Comparison of ENCODE assay signal across 19 cellular contexts in genomic region chr17:27310548-27311110, GRCh38. TPM values are rescaled to one million over a fixed set of nuclear protein-coding genes. Genes with fewer than 3 reads are reported as not detected.
DNase-seq lines count a peak whose midpoint lies in the region; ATAC-seq and TF ChIP-seq lines count a peak whose summit lies in the region.
"Had no signal": no experiment of that assay in that cellular context is flagged by ENCODE, and none has a peak within 500 bp of the region (broad histone marks: within the 10 kb centered on the region; RNA-seq: fewer than 3 reads in every experiment).

No MANE protein-coding gene starts in this region.

- BruUV-seq in PC-3 (replicated peaks; lab: Mats Ljungman, UMichigan): no TSS peak

- intact Hi-C loops in lower lobe of right lung (cut with DNase I) (no loop called here), PC-3 (cut with micrococcal nuclease) (no loop called here)

- H3K9me3 ChIP-seq in lower lobe of right lung: no peaks in the 10 kb centered on the region
- no peaks in the 10 kb centered on the region for H3K9me3 ChIP-seq in PC-3 (ENCODE audit: low read length)

- H3K4me1 Mint-ChIP-seq in stimulated activated naive CD8-positive, alpha-beta T cell treated with anti-CD3 and anti-CD28 coated beads, Interleukin-15, amount 100 ng/mL, for 72 hours: no peaks in the 10 kb centered on the region

- no peaks in the 10 kb centered on the region for H3F3A ChIP-seq in PC-3 (ENCODE audit: low read length, unreplicated experiment)

- H3K4me3 ChIP-seq in LNCaP clone FGC (ENCODE audit: low read depth, low read length): no peak overlapping the region
- no peak overlapping the region for H3K4me3 ChIP-seq in lower lobe of right lung
- no peak overlapping the region for H3K4me3 ChIP-seq in PC-3 (ENCODE audit: low read length)

- CTCF ChIA-PET in PC-3 (lab: Charles Lee): no interaction called here

- no peak overlapping the region for H3K9ac ChIP-seq in PC-3 (ENCODE audit: low read length)

- no peak for TF ChIP-seq CTCF in LNCaP clone FGC (IDR thresholded peaks at IDR 0.05; ENCODE audit: control insufficient read depth, extremely low read depth, insufficient read depth)
- TF ChIP-seq CTCF in lower lobe of right lung (IDR thresholded peaks at IDR 0.05): no peak
- no peak for TF ChIP-seq CTCF in PC-3 (conservative IDR thresholded peaks at IDR 0.05; ENCODE audit: low read depth, low read length)

- no peak for ATAC-seq in stimulated activated naive CD8-positive, alpha-beta T cell treated with anti-CD3 and anti-CD28 coated beads, Interleukin-15, amount 100 ng/mL, for 72 hours
- no peak for ATAC-seq in stimulated activated naive CD8-positive, alpha-beta T cell treated with anti-CD3 and anti-CD28 coated beads, Interleukin-15, Interleukin-2, amounts not matched to agents 100 U/mL and 50 U/mL, for 24 hours
- ATAC-seq in lower lobe of right lung: no peak
- ATAC-seq in GM18858 (IDR thresholded peaks at IDR 0.05; ENCODE audit: unreplicated experiment): no peak
- no peak for ATAC-seq in PC-3

- DNase-seq in stimulated activated naive CD8-positive, alpha-beta T cell treated with anti-CD3 and anti-CD28 coated beads, Interleukin-15, amount 100 ng/mL, for 72 hours: no peak
- no peak for DNase-seq in stimulated activated naive CD8-positive, alpha-beta T cell treated with anti-CD3 and anti-CD28 coated beads, Interleukin-15, Interleukin-2, amounts not matched to agents 100 U/mL and 50 U/mL, for 24 hours
- DNase-seq in LNCaP clone FGC (ENCODE audit: low read depth) (peak; percentile 79), lower lobe of right lung (no peak), NCI-H2081 treated with DMSO at 0.1 percent for 48 hours (lab: John Stamatoyannopoulos, UW) (no peak), PC-3 (no peak)
- DNase-seq: ACHN, AML-193, COR-L47, DMS79, KG1, NCI-H1048, NCI-H1436 treated with DMSO at 0.1 percent for 48 hours, NCI-H446, NCI-H69, OCI-M1, RPMI8226, SIG-M5 had no signal

- POLR2A ChIA-PET in PC-3 (lab: Charles Lee; ENCODE audit: unreplicated experiment): interaction anchor here (0.5 kb wide), 1 partner anchor 10 kb away, joined by 5 read pairs; no protein-coding TSS in a partner anchor

- peaks cover 100% of the 10 kb centered on the region for H3K36me3 ChIP-seq in lower lobe of right lung
- H3K36me3 ChIP-seq in PC-3 (ENCODE audit: low read depth, low read length): peaks cover 48% of the 10 kb centered on the region

- H3K27me3 Mint-ChIP-seq in stimulated activated naive CD8-positive, alpha-beta T cell treated with anti-CD3 and anti-CD28 coated beads, Interleukin-15, amount 100 ng/mL, for 72 hours: no peaks in the 10 kb centered on the region

- H3K9me2 ChIP-seq in PC-3 (replicated peaks; ENCODE audit: low read length): no peaks in the 10 kb centered on the region

- no peaks in the 10 kb centered on the region for H4K20me1 ChIP-seq in PC-3 (ENCODE audit: low read length)

- no peaks in the 10 kb centered on the region for H3K9me3 Mint-ChIP-seq in stimulated activated naive CD8-positive, alpha-beta T cell treated with anti-CD3 and anti-CD28 coated beads, Interleukin-15, amount 100 ng/mL, for 72 hours

- peaks cover 43% of the 10 kb centered on the region for H3K4me1 ChIP-seq in lower lobe of right lung
- H3K4me1 ChIP-seq in PC-3 (ENCODE audit: insufficient read depth, low read length): no peaks in the 10 kb centered on the region

- no peak overlapping the region for H2AFZ ChIP-seq in PC-3 (ENCODE audit: low read length)

- H3K4me3 Mint-ChIP-seq in stimulated activated naive CD8-positive, alpha-beta T cell treated with anti-CD3 and anti-CD28 coated beads, Interleukin-15, amount 100 ng/mL, for 72 hours: no peak overlapping the region

- H3K27ac ChIP-seq in lower lobe of right lung (peak overlapping the region; percentile 13), PC-3 (ENCODE audit: low read length) (no peak overlapping the region)

- H3K27me3 ChIP-seq in lower lobe of right lung (ENCODE audit: low read depth) (no peaks in the 10 kb centered on the region), PC-3 (ENCODE audit: low read length) (no peaks in the 10 kb centered on the region)

- peak overlapping the region; percentile 3 to 19 for H3K27ac Mint-ChIP-seq in stimulated activated naive CD8-positive, alpha-beta T cell treated with anti-CD3 and anti-CD28 coated beads, Interleukin-15, amount 100 ng/mL, for 72 hours

- H3K79me2 ChIP-seq in PC-3 (ENCODE audit: low read length): peaks cover 13% of the 10 kb centered on the region; the same call in 1 of the 2 replicates

- no peak overlapping the region for H3K4me2 ChIP-seq in PC-3 (ENCODE audit: low read length)

RNA-seq across cellular contexts. Expression of gene WSB1, which starts 16.7 kb away (rescaled TPM):
- total RNA-seq in lower lobe of right lung (282 TPM), PC-3 (2014; rRNA removed) (32.0 and 35.1 TPM in 2 replicates)
